In genomic region chr6:89351632-89352328, GRCh38 we compare ENCODE assay signal across 8 cellular contexts. TPM values are rescaled to one million over a fixed set of nuclear protein-coding genes. Genes with fewer than 3 reads are reported as not detected.
DNase-seq lines count a peak whose midpoint lies in the region; ATAC-seq, FAIRE-seq and TF ChIP-seq lines count a peak whose summit lies in the region.

No MANE protein-coding gene starts in this region.

- H3K27ac Mint-ChIP-seq in activated CD8-positive, alpha-beta T cell treated with anti-CD3 and anti-CD28 coated beads for 36 hours: peak overlapping the region; percentile 93
- H3K27ac Mint-ChIP-seq in stimulated activated effector memory CD8-positive, alpha-beta T cell treated with anti-CD3 and anti-CD28 coated beads, Interleukin-12 subunit alpha, Interleukin-12 subunit beta, amount 100 ng/mL, for 72 hours: peak overlapping the region; percentile 97

- H3K9me3 ChIP-seq in iPS-18a (ENCODE audit: control insufficient read depth, low read depth, low read length): no peaks in the 10 kb centered on the region

- no peaks in the 10 kb centered on the region for H3K36me3 ChIP-seq in iPS-18a (ENCODE audit: control insufficient read depth, low read depth, low read length)

- peaks cover 9% of the 10 kb centered on the region for H3K27me3 ChIP-seq in iPS-18a (ENCODE audit: control insufficient read depth, insufficient read depth, low read length)

- POLR2A ChIA-PET in activated CD8-positive, alpha-beta T cell treated with anti-CD3 and anti-CD28 coated beads for 36 hours (lab: Charles Lee): interaction anchor here (0.5 to 4.2 kb wide), 10 partner anchors 9 to 315 kb away, joined by 3 to 21 read pairs (median 3); partner anchors contain the start of genes PM20D2, PNRC1 and RRAGD

- no peak for TF ChIP-seq POLR2A in H54 (IDR thresholded peaks at IDR 0.05; ENCODE audit: low read depth, low read length)

- H3K27ac ChIP-seq in 22Rv1: peak overlapping the region; percentile 86
- H3K27ac ChIP-seq in iPS-18a (ENCODE audit: low read length): no peak overlapping the region

- DNase-seq in H54 (ENCODE audit: insufficient read length, low spot score): no peak
- no peak for DNase-seq in activated CD8-positive, alpha-beta T cell treated with anti-CD3 and anti-CD28 coated beads for 36 hours
- DNase-seq in stimulated activated effector memory CD8-positive, alpha-beta T cell treated with anti-CD3 and anti-CD28 coated beads, Interleukin-12 subunit alpha, Interleukin-12 subunit beta, amount 100 ng/mL, for 72 hours (ENCODE audit: low spot score in 2 of 2): no peak
- DNase-seq in H4 (ENCODE audit: low spot score): no peak
- DNase-seq in GM19240 (ENCODE audit: insufficient read length, low spot score): no peak

- peaks cover 10% of the 10 kb centered on the region for H3K4me1 ChIP-seq in iPS-18a (ENCODE audit: control insufficient read depth, low read depth, low read length)

- H3K9ac ChIP-seq in iPS-18a (ENCODE audit: low read length): peak overlapping the region; percentile 75

- peak overlapping the region; percentile 98 for H3K4me3 Mint-ChIP-seq in activated CD8-positive, alpha-beta T cell treated with anti-CD3 and anti-CD28 coated beads for 36 hours
- peak overlapping the region; percentile 93 for H3K4me3 Mint-ChIP-seq in stimulated activated effector memory CD8-positive, alpha-beta T cell treated with anti-CD3 and anti-CD28 coated beads, Interleukin-12 subunit alpha, Interleukin-12 subunit beta, amount 100 ng/mL, for 72 hours

- H3K9me3 Mint-ChIP-seq in activated CD8-positive, alpha-beta T cell treated with anti-CD3 and anti-CD28 coated beads for 36 hours: no peaks in the 10 kb centered on the region
- H3K9me3 Mint-ChIP-seq in stimulated activated effector memory CD8-positive, alpha-beta T cell treated with anti-CD3 and anti-CD28 coated beads, Interleukin-12 subunit alpha, Interleukin-12 subunit beta, amount 100 ng/mL, for 72 hours: no peaks in the 10 kb centered on the region

- H3K4me3 ChIP-seq in iPS-18a (ENCODE audit: low read length): peak overlapping the region; percentile 82

- TF ChIP-seq CTCF in 22Rv1 (IDR thresholded peaks at IDR 0.05): no peak
- no peak for TF ChIP-seq CTCF in activated CD8-positive, alpha-beta T cell treated with anti-CD3 and anti-CD28 coated beads for 36 hours (IDR thresholded peaks at IDR 0.05)

- intact Hi-C loops in activated CD8-positive, alpha-beta T cell treated with anti-CD3 and anti-CD28 coated beads for 36 hours (cut with micrococcal nuclease): loop anchor here (5.0 to 10.0 kb wide), 2 partner anchors 54 to 267 kb away; partner anchors contain the start of gene PNRC1

- peaks cover 66% of the 10 kb centered on the region for H3K4me1 Mint-ChIP-seq in activated CD8-positive, alpha-beta T cell treated with anti-CD3 and anti-CD28 coated beads for 36 hours (ENCODE audit: low read depth)
- H3K4me1 Mint-ChIP-seq in stimulated activated effector memory CD8-positive, alpha-beta T cell treated with anti-CD3 and anti-CD28 coated beads, Interleukin-12 subunit alpha, Interleukin-12 subunit beta, amount 100 ng/mL, for 72 hours: peaks cover 56% of the 10 kb centered on the region

- no peak for ATAC-seq in activated CD8-positive, alpha-beta T cell treated with anti-CD3 and anti-CD28 coated beads for 36 hours
- ATAC-seq in stimulated activated effector memory CD8-positive, alpha-beta T cell treated with anti-CD3 and anti-CD28 coated beads, Interleukin-12 subunit alpha, Interleukin-12 subunit beta, amount 100 ng/mL, for 72 hours: no peak
- no peak for ATAC-seq in HG03521 (IDR thresholded peaks at IDR 0.05; ENCODE audit: unreplicated experiment)

- H3K27me3 Mint-ChIP-seq in activated CD8-positive, alpha-beta T cell treated with anti-CD3 and anti-CD28 coated beads for 36 hours: no peaks in the 10 kb centered on the region

- CTCF ChIA-PET in activated CD8-positive, alpha-beta T cell treated with anti-CD3 and anti-CD28 coated beads for 36 hours (lab: Charles Lee): interaction anchor here (0.9 to 9.6 kb wide), 6 partner anchors 12 to 81 kb away, joined by 3 to 82 read pairs (median 4); no protein-coding TSS in a partner anchor

- FAIRE-seq in H54 (lab: Jason Lieb, UNC): peak; percentile 11

- peaks cover 18% of the 10 kb centered on the region for H3K36me3 Mint-ChIP-seq in activated CD8-positive, alpha-beta T cell treated with anti-CD3 and anti-CD28 coated beads for 36 hours (ENCODE audit: low read depth)
- H3K36me3 Mint-ChIP-seq in stimulated activated effector memory CD8-positive, alpha-beta T cell treated with anti-CD3 and anti-CD28 coated beads, Interleukin-12 subunit alpha, Interleukin-12 subunit beta, amount 100 ng/mL, for 72 hours: peaks cover 18% of the 10 kb centered on the region

RNA-seq across cellular contexts. Expression of gene UBE2J1, which starts 0.7 kb away (rescaled TPM):
- total RNA-seq in activated CD8-positive, alpha-beta T cell treated with anti-CD3 and anti-CD28 coated beads for 36 hours: 10 to 100 TPM; 23.2 to 24.6 TPM
- 17.9 and 19.0 TPM in 2 replicates for total RNA-seq in H4 (2014; rRNA removed; shearing (Covaris generic))

RNA-seq across cellular contexts. Expression of gene GABRR2, which starts 36.7 kb away (rescaled TPM):
- total RNA-seq in activated CD8-positive, alpha-beta T cell treated with anti-CD3 and anti-CD28 coated beads for 36 hours: under 1 TPM; 0.20 to 0.40 TPM
- total RNA-seq in H4 (2014; rRNA removed; shearing (Covaris generic)): 0.08 TPM in 1 of 2 replicates, not detected in the other
